In genomic region chr10:9149134-9149533, GRCh38 we compare ENCODE assay signal across 22 cellular contexts.
"Had no signal": no experiment of that assay in that cellular context is flagged by ENCODE, and none has a peak within 500 bp of the region (broad histone marks: within the 10 kb centered on the region; RNA-seq: fewer than 3 reads in every experiment).

No MANE protein-coding gene starts in this region.

- H3K9me3 ChIP-seq: gastrocnemius medialis, left lung, right lobe of liver, stomach, thyroid gland, vagina had no signal

- H3K4me1 ChIP-seq: gastrocnemius medialis, left lung, parathyroid adenoma, right lobe of liver, stomach, thyroid gland, vagina had no signal

- H3K4me3 ChIP-seq: dorsolateral prefrontal cortex, gastrocnemius medialis, left lung, neural progenitor cell, right lobe of liver, smooth muscle cell, stomach, thyroid gland, vagina had no signal

- H3K27me3 ChIP-seq: gastrocnemius medialis, left lung, neural progenitor cell, right lobe of liver, stomach, thyroid gland, vagina had no signal

- H3K36me3 ChIP-seq: gastrocnemius medialis, left lung, right lobe of liver, stomach, thyroid gland, vagina had no signal

- ATAC-seq: gastrocnemius medialis; left cardiac atrium; left lung; naive thymus-derived CD4-positive, alpha-beta T cell; right lobe of liver; stimulated activated effector memory CD8-positive, alpha-beta T cell treated with anti-CD3 and anti-CD28 coated beads, Interleukin-12 subunit alpha, Interleukin-12 subunit beta, amount 100 ng/mL, for 72 hours had no signal

- H3K27ac ChIP-seq: dorsolateral prefrontal cortex, gastrocnemius medialis, left lung, neural progenitor cell, parathyroid adenoma, right lobe of liver, stomach, thyroid gland, vagina had no signal

- DNase-seq: dorsolateral prefrontal cortex; effector CD4-positive, alpha-beta T cell; gastrocnemius medialis; head of caudate nucleus; kidney; left cardiac atrium; left lung; mesendoderm; midbrain; naive thymus-derived CD4-positive, alpha-beta T cell; right lobe of liver; stimulated activated CD4-positive, alpha-beta T cell treated with anti-CD3 and anti-CD28 coated beads, Interleukin-2, amount 100 ng/mL, for 24 hours; stimulated activated CD4-positive, alpha-beta T cell treated with anti-CD3 and anti-CD28 coated beads, Interleukin-4, amount 100 ng/mL, for 24 hours; stimulated activated naive CD4-positive, alpha-beta T cell treated with Interleukin-2 at 50 U/mL for 16 hours; stomach; thyroid gland; trophoblast cell had no signal
